In genomic region chr4:183407128-183407585, GRCh38 we compare ENCODE assay signal across 8 cellular contexts. TPM values are rescaled to one million over a fixed set of nuclear protein-coding genes. Genes with fewer than 3 reads are reported as not detected.
DNase-seq lines count a peak whose midpoint lies in the region; ATAC-seq and TF ChIP-seq lines count a peak whose summit lies in the region.

No MANE protein-coding gene starts in this region.

- TF ChIP-seq CTCF in HFF-Myc (IDR thresholded peaks at IDR 0.05; ENCODE audit: low read depth, low read length, missing control alignments) (peak; percentile 80), parathyroid adenoma (IDR thresholded peaks at IDR 0.05) (peak; percentile 88), transverse colon (IDR thresholded peaks at IDR 0.05) (peak; percentile 90 to 98 (median 96))

- peak; percentile 96 for ATAC-seq in SK-N-SH treated with all-trans-retinoic acid at 6 μM for 48 hours
- peak; percentile 96 for ATAC-seq in Right ventricle myocardium superior (ENCODE audit: poor library complexity)

- H3K79me2 ChIP-seq in parathyroid adenoma: no peaks in the 10 kb centered on the region

- H3K36me3 ChIP-seq in parathyroid adenoma (ENCODE audit: control insufficient read depth, insufficient read depth, low read length) (no peaks in the 10 kb centered on the region), transverse colon (no peaks in the 10 kb centered on the region)

- no peak overlapping the region for H3K9ac ChIP-seq in parathyroid adenoma

- peaks cover 10% of the 10 kb centered on the region for H3K4me1 Mint-ChIP-seq in activated naive CD8-positive, alpha-beta T cell (ENCODE audit: low read depth)

- H3K36me3 Mint-ChIP-seq in activated naive CD8-positive, alpha-beta T cell: no peaks in the 10 kb centered on the region

- H3K4me3 Mint-ChIP-seq in activated naive CD8-positive, alpha-beta T cell: peak overlapping the region; percentile 87

- intact Hi-C loops in Right ventricle myocardium superior (cut with DNase I): no loop called here
- intact Hi-C loops in transverse colon (cut with DNase I; ENCODE audit: low total_unique reads): loop anchor here (10.0 kb wide), 1 partner anchor 472 kb away; no protein-coding TSS in a partner anchor

- DNase-seq in HFF-Myc (ENCODE audit: extremely low read depth, low read depth) (no peak), MV-4-11 (lab: John Stamatoyannopoulos, UW) (peak; percentile 63), Right ventricle myocardium superior (peak; percentile 91), transverse colon (peak; percentile 89)

- peak overlapping the region; percentile 81 for H3K27ac Mint-ChIP-seq in activated naive CD8-positive, alpha-beta T cell

- in situ Hi-C loops in transverse colon (cut with MboI; ENCODE audit: low pct_ligation_motif_present in 1 of 4, low pct_unique_long_range_greater_than_20kb in 1 of 4, low sequenced_read_pairs in 3 of 4): loop anchor here in 2 of 4 donors (10.0 to 25.0 kb wide), 3 partner anchors 332 to 470 kb away; no protein-coding TSS in a partner anchor

- no peaks in the 10 kb centered on the region for H3K4me1 ChIP-seq in parathyroid adenoma
- H3K4me1 ChIP-seq in transverse colon: peaks cover 0 to 14% (median 9%) of the 10 kb centered on the region in 4 donors

- H3K9me3 ChIP-seq in parathyroid adenoma (ENCODE audit: control insufficient read depth, low read length): no peaks in the 10 kb centered on the region
- H3K9me3 ChIP-seq in transverse colon: no peaks in the 10 kb centered on the region

- peak overlapping the region; percentile 96 for H3K4me2 ChIP-seq in parathyroid adenoma (ENCODE audit: low read length)

- H2AFZ ChIP-seq in parathyroid adenoma: peak overlapping the region; percentile 86

- H3K4me3 ChIP-seq in GM08714 (ENCODE audit: low read length): peak overlapping the region; percentile 55
- peak overlapping the region; percentile 45 for H3K4me3 ChIP-seq in HFF-Myc (replicated peaks; ENCODE audit: low read depth, low read length)
- peak overlapping the region; percentile 63 for H3K4me3 ChIP-seq in parathyroid adenoma (ENCODE audit: low read depth, low read length)
- peak overlapping the region; percentile 38 to 54 (median 46) for H3K4me3 ChIP-seq in transverse colon

- TF ChIP-seq EP300 in transverse colon (IDR thresholded peaks at IDR 0.05; ENCODE audit: low read depth): no peak

- 0 to 1% methylated on average over 6 to 32 of the region's 32 CpGs for WGBS in transverse colon (ENCODE audit: low coverage in 1 of 2), 2 donors

- no peaks in the 10 kb centered on the region for H3K27me3 ChIP-seq in parathyroid adenoma (ENCODE audit: control insufficient read depth, insufficient read depth, low read length)
- H3K27me3 ChIP-seq in transverse colon: no peaks in the 10 kb centered on the region

- no peaks in the 10 kb centered on the region for H3K27me3 Mint-ChIP-seq in activated naive CD8-positive, alpha-beta T cell

- TF ChIP-seq POLR2A in transverse colon (IDR thresholded peaks at IDR 0.05): peak; percentile 12

- H3K27ac ChIP-seq in parathyroid adenoma (peak overlapping the region; percentile 47), transverse colon (peak overlapping the region; percentile 56 to 77 (median 68))

- no peaks in the 10 kb centered on the region for H3K9me3 Mint-ChIP-seq in activated naive CD8-positive, alpha-beta T cell (ENCODE audit: low read depth)

TF ChIP-seq in SK-N-SH treated with all-trans-retinoic acid at 6 μM for 48 hours, 23 proteins besides CTCF, POLR2A, EP300 and RAD21:
- TF ChIP-seq ARNTL (CRISPR knock-in tag; IDR thresholded peaks at IDR 0.05; ENCODE audit: borderline replicate concordance, low read depth) (no peak), TSHZ2 (CRISPR knock-in tag; IDR thresholded peaks at IDR 0.05) (0 out of 2 replicates have a peak, but pooled peaks have one; percentile 11), ZNF565 (CRISPR knock-in tag; conservative IDR thresholded peaks at IDR 0.05; ENCODE audit: low read depth) (no peak), ZNF8 (CRISPR knock-in tag; IDR thresholded peaks at IDR 0.05) (no peak), POU6F1 (CRISPR knock-in tag; IDR thresholded peaks at IDR 0.05; ENCODE audit: borderline replicate concordance, low read depth) (no peak)

RNA-seq across cellular contexts. Expression of gene CDKN2AIP, which starts 37.3 kb away (rescaled TPM):
- total RNA-seq in Right ventricle myocardium superior (8.7 TPM), transverse colon (10 to 100 TPM; 13.9 to 26.2 (median 24.7) TPM)
